ENCODE assay signal across 20 cellular contexts in the genomic region with DNA sequence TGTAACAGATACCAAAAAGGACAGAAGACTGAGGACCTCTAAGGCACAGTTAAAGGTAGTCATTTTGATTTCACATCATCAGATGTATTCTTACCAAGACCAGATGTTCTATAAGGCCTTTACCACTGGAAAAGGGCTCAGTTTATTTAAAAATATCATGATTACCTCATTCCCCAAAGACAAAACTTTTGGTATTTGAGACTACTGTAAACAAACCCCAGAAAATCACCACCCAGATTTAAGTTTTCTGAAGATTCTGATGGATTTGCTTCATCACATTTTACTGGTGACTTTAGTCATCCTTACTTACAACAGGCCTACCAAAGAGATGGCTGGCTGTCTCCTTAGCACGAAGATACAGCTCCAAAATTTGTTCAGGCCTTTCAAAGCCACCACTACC. TPM values are rescaled to one million over a fixed set of nuclear protein-coding genes. Genes with fewer than 3 reads are reported as not detected.
"Had no signal": no experiment of that assay in that cellular context is flagged by ENCODE, and none has a peak within 500 bp of the region (broad histone marks: within the 10 kb centered on the region; RNA-seq: fewer than 3 reads in every experiment).

No MANE protein-coding gene starts in this region.

- H3K27me3 ChIP-seq: body of pancreas, cardiac muscle cell had no signal

- H3K9me3 Mint-ChIP-seq: activated T-cell treated with anti-CD3 and anti-CD28 coated beads, Interleukin-2, amount 50 U/mL, for 4 hours; activated T-helper 2 cell treated with anti-CD3 and anti-CD28 coated beads, Interferon-gamma antibody, Interleukin-2, Interleukin-4, amounts not matched to agents 10 μg/mL and 5 μg/mL and 100 μg/mL, durations not matched to agents 14 hours and 24 hours and 36 hours; dendritic cell treated with granulocyte-macrophage colony-stimulating factor and Interleukin-4, amounts not matched to agents 40 ng/mL and 50 ng/mL, for 4 days had no signal

- H3K4me3 ChIP-seq: body of pancreas, cardiac muscle cell had no signal

- DNase-seq: activated CD4-positive, alpha-beta T cell treated with anti-CD3 and anti-CD28 coated beads, Interleukin-2, amount 50 U/mL, for 4 hours; activated CD8-positive, alpha-beta memory T cell treated with anti-CD3 and anti-CD28 coated beads, Interleukin-2, amount 50 U/mL, for 48 hours; activated naive CD4-positive, alpha-beta T cell; activated T-cell treated with anti-CD3 and anti-CD28 coated beads, Interleukin-2, amount 50 U/mL, for 4 hours; amygdala; body of pancreas; effector CD4-positive, alpha-beta T cell; hippocampal formation; nucleus accumbens; posterior cingulate gyrus; retina; stimulated activated CD4-positive, alpha-beta T cell treated with anti-CD3 and anti-CD28 coated beads, Interleukin-12 subunit alpha, Interleukin-12 subunit beta, amount 100 ng/mL, for 4 hours; stimulated activated CD4-positive, alpha-beta T cell treated with anti-CD3 and anti-CD28 coated beads, Interleukin-4, amount 100 ng/mL, for 4 hours; stimulated activated naive CD8-positive, alpha-beta T cell treated with anti-CD3 and anti-CD28 coated beads, Interleukin-15, Interleukin-2, amounts not matched to agents 100 U/mL and 50 U/mL, for 24 hours; T-helper 9 cell had no signal

- H3K27ac ChIP-seq: body of pancreas, cardiac muscle cell had no signal

- H3K4me3 Mint-ChIP-seq: activated naive CD8-positive, alpha-beta T cell; activated T-cell treated with anti-CD3 and anti-CD28 coated beads, Interleukin-2, amount 50 U/mL, for 4 hours; dendritic cell treated with granulocyte-macrophage colony-stimulating factor and Interleukin-4, amounts not matched to agents 40 ng/mL and 50 ng/mL, for 4 days had no signal

- H3K36me3 ChIP-seq: cardiac muscle cell had no signal

- H3K9me3 ChIP-seq: body of pancreas had no signal

- H3K27ac Mint-ChIP-seq: activated naive CD8-positive, alpha-beta T cell; activated T-helper 2 cell treated with anti-CD3 and anti-CD28 coated beads, Interferon-gamma antibody, Interleukin-2, Interleukin-4, amounts not matched to agents 10 μg/mL and 5 μg/mL and 100 μg/mL, durations not matched to agents 14 hours and 24 hours and 36 hours; dendritic cell treated with granulocyte-macrophage colony-stimulating factor and Interleukin-4, amounts not matched to agents 40 ng/mL and 50 ng/mL, for 4 days had no signal

RNA-seq across cellular contexts. Expression of gene ENAH, which starts 8.3 kb away (rescaled TPM):
- total RNA-seq: T-helper 1 cell treated with Interleukin-12 subunit alpha and Interleukin-12 subunit beta and Interleukin-4 antibody, amounts not matched to agents 30 ng/mL and 1 ng/mL, for 36 hours had no signal
